1 cellular context compared by ENCODE assay signal in the genomic region with DNA sequence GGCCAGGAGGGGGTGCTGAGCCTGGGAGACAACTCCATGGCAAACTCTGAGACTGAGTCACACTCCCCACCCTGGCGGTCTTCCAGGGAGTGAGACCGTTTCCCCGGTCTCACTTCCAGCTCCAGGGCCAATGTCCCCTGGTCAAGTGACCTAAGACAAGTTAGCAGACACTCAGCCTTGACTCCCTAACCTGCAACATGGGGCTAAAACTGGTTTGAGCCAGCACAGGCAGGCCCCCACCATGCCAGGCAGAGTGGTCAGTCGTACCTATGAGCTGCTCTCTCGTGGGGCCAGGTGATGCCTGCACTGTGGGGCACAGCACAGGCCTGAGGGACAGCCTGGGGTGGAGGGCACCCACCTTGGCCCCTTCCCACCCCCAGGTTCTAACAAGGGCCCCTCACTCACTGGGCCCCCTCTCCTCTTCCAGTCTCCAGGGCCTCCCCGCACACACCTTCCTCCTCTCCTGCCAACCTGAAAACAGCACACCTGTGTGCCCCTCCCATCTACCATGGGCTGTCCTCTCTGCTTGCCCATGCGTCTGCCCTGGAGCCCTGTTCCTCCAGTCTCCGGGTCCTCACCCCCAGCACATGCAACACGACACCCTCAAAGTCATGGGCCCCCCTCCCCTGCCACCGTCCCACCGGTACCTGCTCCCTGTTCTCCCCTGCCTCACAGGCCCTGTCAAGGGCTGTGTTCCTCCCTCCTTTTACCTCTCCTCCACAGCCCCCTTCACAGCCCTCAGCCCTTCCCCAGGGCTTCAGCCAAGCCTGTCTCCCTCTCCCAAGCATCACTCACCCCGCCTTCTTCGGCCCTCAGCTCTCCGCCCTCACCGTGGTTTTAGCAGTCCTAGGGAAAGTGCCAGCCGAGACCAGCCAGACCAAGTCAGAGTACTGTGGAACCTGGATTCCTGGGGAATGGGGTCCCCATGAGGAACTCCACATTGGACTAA.
TF ChIP-seq lines count a peak whose summit lies in the region.

No MANE protein-coding gene starts in this region.

TF ChIP-seq in H1, 55 proteins besides CTCF, POLR2A, EP300 and RAD21:
- TF ChIP-seq BCL11A (IDR thresholded peaks at IDR 0.05; ENCODE audit: low read depth in 2 of 2, low read length in 2 of 2), result no peak
